ENCODE assay signal across 22 cellular contexts in genomic region chr6:37524025-37524647, GRCh38. TPM values are rescaled to one million over a fixed set of nuclear protein-coding genes. Genes with fewer than 3 reads are reported as not detected.
DNase-seq lines count a peak whose midpoint lies in the region; ATAC-seq, FAIRE-seq and TF ChIP-seq lines count a peak whose summit lies in the region.
"Had no signal": no experiment of that assay in that cellular context is flagged by ENCODE, and none has a peak within 500 bp of the region (broad histone marks: within the 10 kb centered on the region; RNA-seq: fewer than 3 reads in every experiment).

No MANE protein-coding gene starts in this region.

- DNase-seq in AG04450 (ENCODE audit: low read depth, low spot score): peak; percentile 4
- peak; percentile 42 for DNase-seq in H54 (ENCODE audit: insufficient read length, low spot score)
- no peak for DNase-seq in T-helper 17 cell
- peak; percentile 14 for DNase-seq in fibroblast of gingiva (ENCODE audit: low read depth)
- DNase-seq in activated T-cell treated with anti-CD3 and anti-CD28 coated beads for 4 hours: no peak
- no peak for DNase-seq in activated CD4-positive, alpha-beta T cell treated with anti-CD3 and anti-CD28 coated beads, Interleukin-2, amount 10 ng/mL, durations not matched to agents 24 days and 14 days
- no peak for DNase-seq in Karpas-422
- no peak for DNase-seq in stimulated activated naive CD4-positive, alpha-beta T cell (lab: John Stamatoyannopoulos, UW)
- DNase-seq: activated CD4-positive, alpha-beta memory T cell treated with anti-CD3 and anti-CD28 coated beads for 36 hours; activated T-cell treated with anti-CD3 and anti-CD28 coated beads, Interleukin-2, amount 50 U/mL, for 72 hours; central memory CD4-positive, alpha-beta T cell; KBM-7; NCI-H1105 treated with DMSO at 0.1 percent for 48 hours; NCI-H2171 treated with DMSO at 0.1 percent for 48 hours; NCI-H748 treated with DMSO at 0.1 percent for 48 hours; nucleus accumbens; right cardiac atrium; stimulated activated CD4-positive, alpha-beta T cell treated with anti-CD3 and anti-CD28 coated beads, Interleukin-1b, Interleukin-23, amount 100 ng/mL, for 48 hours had no signal

- H3K79me2 ChIP-seq in Karpas-422 (ENCODE audit: low read length): no peaks in the 10 kb centered on the region

- CTCF ChIA-PET in AG04450 (lab: Charles Lee): no interaction called here

- H3K36me3 ChIP-seq in Karpas-422 (ENCODE audit: insufficient read depth, low read length): no peaks in the 10 kb centered on the region

- no peak overlapping the region for H3K4me2 ChIP-seq in Karpas-422 (ENCODE audit: low read depth, low read length, poor library complexity, severe bottlenecking)

- no peaks in the 10 kb centered on the region for H3K27me3 Mint-ChIP-seq in T-helper 17 cell
- H3K27me3 Mint-ChIP-seq in activated CD4-positive, alpha-beta T cell treated with anti-CD3 and anti-CD28 coated beads, Interleukin-2, amount 10 ng/mL, durations not matched to agents 24 days and 14 days: peaks cover 14% of the 10 kb centered on the region
- H3K27me3 Mint-ChIP-seq: activated CD4-positive, alpha-beta memory T cell treated with anti-CD3 and anti-CD28 coated beads for 36 hours; activated naive CD8-positive, alpha-beta T cell had no signal

- H3K27ac ChIP-seq in AG04450 (ENCODE audit: low read depth, low read length) (no peak overlapping the region), Karpas-422 (ENCODE audit: low read length) (no peak overlapping the region)
- H3K27ac ChIP-seq: HL-60 had no signal

- H3K27ac Mint-ChIP-seq in T-helper 17 cell: peak overlapping the region; percentile 29
- H3K27ac Mint-ChIP-seq in activated CD4-positive, alpha-beta T cell treated with anti-CD3 and anti-CD28 coated beads, Interleukin-2, amount 10 ng/mL, durations not matched to agents 24 days and 14 days: no peak overlapping the region
- H3K27ac Mint-ChIP-seq: activated CD4-positive, alpha-beta memory T cell treated with anti-CD3 and anti-CD28 coated beads for 36 hours; activated naive CD8-positive, alpha-beta T cell; activated T-cell treated with anti-CD3 and anti-CD28 coated beads, Interleukin-2, amount 50 U/mL, for 72 hours had no signal

- no peak overlapping the region for H3K4me3 ChIP-seq in AG04450 (ENCODE audit: low read depth, low read length)
- H3K4me3 ChIP-seq in Karpas-422 (ENCODE audit: low read length): no peak overlapping the region

- H3K4me3 Mint-ChIP-seq in T-helper 17 cell: no peak overlapping the region
- no peak overlapping the region for H3K4me3 Mint-ChIP-seq in activated CD4-positive, alpha-beta T cell treated with anti-CD3 and anti-CD28 coated beads, Interleukin-2, amount 10 ng/mL, durations not matched to agents 24 days and 14 days
- H3K4me3 Mint-ChIP-seq: activated CD4-positive, alpha-beta memory T cell treated with anti-CD3 and anti-CD28 coated beads for 36 hours; activated naive CD8-positive, alpha-beta T cell; activated T-cell treated with anti-CD3 and anti-CD28 coated beads, Interleukin-2, amount 50 U/mL, for 72 hours had no signal

- peaks cover 39% of the 10 kb centered on the region for H3K27me3 ChIP-seq in AG04450 (ENCODE audit: control insufficient read depth, insufficient read depth, low read length)
- no peaks in the 10 kb centered on the region for H3K27me3 ChIP-seq in Karpas-422 (ENCODE audit: low read length)

- POLR2A ChIA-PET in AG04450 (lab: Yijun Ruan, JAX): no interaction called here

- no peaks in the 10 kb centered on the region for H3K9me3 Mint-ChIP-seq in activated CD4-positive, alpha-beta T cell treated with anti-CD3 and anti-CD28 coated beads, Interleukin-2, amount 10 ng/mL, durations not matched to agents 24 days and 14 days
- H3K9me3 Mint-ChIP-seq: activated CD4-positive, alpha-beta memory T cell treated with anti-CD3 and anti-CD28 coated beads for 36 hours; activated T-cell treated with anti-CD3 and anti-CD28 coated beads, Interleukin-2, amount 50 U/mL, for 72 hours had no signal

- FAIRE-seq in H54 (lab: Jason Lieb, UNC): no peak
- FAIRE-seq: endometrium, G401.6 had no signal

- H2AFZ ChIP-seq in Karpas-422 (ENCODE audit: low read length): no peak overlapping the region

- H3K4me1 ChIP-seq in Karpas-422 (ENCODE audit: low read length): 0 out of 2 replicates have a peak, but pooled peaks cover 2% of the 10 kb centered on the region

- H3K36me3 Mint-ChIP-seq in T-helper 17 cell (ENCODE audit: low read depth): peaks cover 3% of the 10 kb centered on the region
- no peaks in the 10 kb centered on the region for H3K36me3 Mint-ChIP-seq in activated CD4-positive, alpha-beta T cell treated with anti-CD3 and anti-CD28 coated beads, Interleukin-2, amount 10 ng/mL, durations not matched to agents 24 days and 14 days (ENCODE audit: low read depth)
- H3K36me3 Mint-ChIP-seq: activated CD4-positive, alpha-beta memory T cell treated with anti-CD3 and anti-CD28 coated beads for 36 hours; activated naive CD8-positive, alpha-beta T cell had no signal

- intact Hi-C loops in activated CD4-positive, alpha-beta T cell treated with anti-CD3 and anti-CD28 coated beads, Interleukin-2, amount 10 ng/mL, durations not matched to agents 24 days and 14 days (cut with micrococcal nuclease): no loop called here

- TF ChIP-seq POLR2A in H54 (IDR thresholded peaks at IDR 0.05; ENCODE audit: low read depth, low read length): no peak

- H3K9me3 ChIP-seq in AG04450 (ENCODE audit: control insufficient read depth, insufficient read depth, low read length) (no peaks in the 10 kb centered on the region), T-helper 17 cell (ENCODE audit: control insufficient read depth, low read length, poor library complexity, severe bottlenecking) (no peaks in the 10 kb centered on the region), Karpas-422 (ENCODE audit: low read length) (no peaks in the 10 kb centered on the region)

- no peak for ATAC-seq in T-helper 17 cell
- ATAC-seq: right cardiac atrium had no signal

- peaks cover 17% of the 10 kb centered on the region for H3K4me1 Mint-ChIP-seq in T-helper 17 cell
- H3K4me1 Mint-ChIP-seq in activated CD4-positive, alpha-beta T cell treated with anti-CD3 and anti-CD28 coated beads, Interleukin-2, amount 10 ng/mL, durations not matched to agents 24 days and 14 days: peaks cover 8% of the 10 kb centered on the region

- H3K9me2 ChIP-seq in Karpas-422 (replicated peaks; ENCODE audit: insufficient read depth, low read length): no peaks in the 10 kb centered on the region

- H4K20me1 ChIP-seq in Karpas-422 (ENCODE audit: insufficient read depth, low read depth, low read length): no peaks in the 10 kb centered on the region

- no peak overlapping the region for H3K9ac ChIP-seq in Karpas-422 (ENCODE audit: low read length)

- no peak for TF ChIP-seq CTCF in AG04450 (IDR thresholded peaks at IDR 0.05; ENCODE audit: low read depth, low read length)

RNA-seq across cellular contexts. Expression of gene CCDC167, which starts 24.4 kb away (rescaled TPM):
- 27.3 and 33.3 TPM in 2 replicates for polyA plus RNA-seq in AG04450 (2011; rRNA removed)
- 10.8 and 11.3 TPM in 2 replicates for polyA minus RNA-seq in AG04450 (2011; rRNA and poly(A)+ RNA removed)
- 10 to 100 TPM; 29.6 to 43.7 TPM for total RNA-seq in T-helper 17 cell
- 59.1 and 62.4 TPM in 2 replicates for total RNA-seq in activated CD4-positive, alpha-beta T cell treated with anti-CD3 and anti-CD28 coated beads, Interleukin-2, amount 10 ng/mL, durations not matched to agents 24 days and 14 days
- total RNA-seq in Karpas-422 (2014; rRNA removed; shearing (Covaris generic); ENCODE audit: low replicate concordance): 19.6 and 23.2 TPM in 2 replicates

Comparison
In these comparisons a context has a peak if more than half of its experiments do, and no peak if none do; other contexts are left out.
1. DNase-seq: peak in AG04450 (single experiment), H54 (single experiment) and fibroblast of gingiva (single experiment); none in T-helper 17 cell (0 of 3), activated T-cell treated with anti-CD3 and anti-CD28 coated beads for 4 hours (single experiment), activated CD4-positive, alpha-beta T cell treated with anti-CD3 and anti-CD28 coated beads, Interleukin-2, amount 10 ng/mL, durations not matched to agents 24 days and 14 days (single experiment), Karpas-422 (single experiment) and stimulated activated naive CD4-positive, alpha-beta T cell (0 of 6).